In the genomic region with DNA sequence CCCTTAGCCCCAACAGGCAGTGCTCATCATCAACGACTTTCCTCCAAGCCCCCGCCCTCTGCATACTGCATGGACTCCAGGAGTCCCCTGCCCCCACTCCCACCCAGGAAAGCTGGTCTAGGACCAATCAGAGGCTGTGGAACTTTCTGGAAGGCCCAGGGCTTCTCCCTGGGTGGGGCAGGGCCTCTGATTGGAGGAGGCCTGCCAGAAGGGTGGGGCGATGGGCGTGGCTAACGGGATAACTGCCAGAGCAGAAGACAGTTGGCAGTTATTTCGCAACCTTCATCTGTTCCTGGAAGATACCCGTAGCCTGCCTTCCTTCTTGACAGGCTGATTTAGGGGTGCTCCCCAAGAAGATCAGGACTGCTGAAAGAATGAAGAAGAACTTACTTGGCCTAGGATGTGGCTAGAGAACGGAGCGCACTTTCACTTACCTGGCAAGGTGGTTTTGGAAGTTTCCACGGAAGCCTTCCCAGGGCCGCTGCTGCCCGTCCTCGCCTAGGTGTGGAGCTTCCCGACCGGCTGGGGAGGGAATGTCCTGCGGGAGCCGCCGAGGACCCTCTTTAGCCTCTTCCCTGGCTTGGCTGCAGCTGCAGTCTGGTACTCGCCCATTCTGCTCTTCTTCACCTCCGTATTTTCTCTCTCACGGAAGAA, we compare ENCODE assay signal across 30 cellular contexts.
DNase-seq lines count a peak whose midpoint lies in the region; ATAC-seq, FAIRE-seq and TF ChIP-seq lines count a peak whose summit lies in the region.
"Had no signal": no experiment of that assay in that cellular context is flagged by ENCODE, and none has a peak within 500 bp of the region (broad histone marks: within the 10 kb centered on the region; RNA-seq: fewer than 3 reads in every experiment).

No MANE protein-coding gene starts in this region.

- H3K79me2 ChIP-seq in HepG2 (ENCODE audit: insufficient read depth, low read length) (no peaks in the 10 kb centered on the region), GM23248 (ENCODE audit: insufficient read depth) (no peaks in the 10 kb centered on the region)
- H3K79me2 ChIP-seq: parathyroid adenoma had no signal

- DNase-seq in HepG2 (ENCODE audit: low spot score) = no peak
- no peak for DNase-seq in right lobe of liver
- DNase-seq in NB4 (ENCODE audit: low read depth) = peak; percentile 28
- DNase-seq in left colon = no peak
- no peak for DNase-seq in GM23248
- DNase-seq: ACHN; activated CD4-positive, alpha-beta T cell treated with anti-CD3 and anti-CD28 coated beads for 36 hours; activated T-cell treated with anti-CD3 and anti-CD28 coated beads, Interleukin-2, amount 50 U/mL, for 4 hours; CD8-positive, alpha-beta memory T cell; central memory CD4-positive, alpha-beta T cell; cortex of kidney; DMS 273 treated with DMSO at 0.1 percent for 48 hours; effector memory CD4-positive, alpha-beta T cell; foreskin fibroblast; kidney; MM.1S; NCI-H146; NCI-H748 treated with DMSO at 0.1 percent for 48 hours; Peyer's patch; retina; SIG-M5; small intestine; stimulated activated naive CD4-positive, alpha-beta T cell; upper lobe of right lung had no signal

- ATAC-seq in HepG2 = no peak
- no peak for ATAC-seq in right lobe of liver
- peak; percentile 29 for ATAC-seq in esophagus mucosa
- no peak for ATAC-seq in left colon
- no peak for ATAC-seq in GM21381 (IDR thresholded peaks at IDR 0.05; ENCODE audit: unreplicated experiment)
- ATAC-seq: activated CD4-positive, alpha-beta T cell treated with anti-CD3 and anti-CD28 coated beads for 36 hours; activated T-cell treated with anti-CD3 and anti-CD28 coated beads, Interleukin-2, amount 50 U/mL, for 4 hours; GM12878; upper lobe of right lung had no signal

- no peak overlapping the region for H3K27ac ChIP-seq in HepG2 (ENCODE audit: extremely low read length, insufficient read depth, low read length)
- H3K27ac ChIP-seq in right lobe of liver = no peak overlapping the region
- no peak overlapping the region for H3K27ac ChIP-seq in GM23248
- H3K27ac ChIP-seq: parathyroid adenoma, Peyer's patch, suprapubic skin, upper lobe of right lung had no signal

- in situ Hi-C loops in HepG2 (cut with HindIII; ENCODE audit: extremely low pct_ligation_motif_present, low pct_unique_long_range_greater_than_20kb) (no loop called here), GM23248 (cut with MboI) (no loop called here)

- POLR2A ChIA-PET in HepG2 (lab: Yijun Ruan, JAX) = no interaction called here

- H3K4me3 ChIP-seq in HepG2 (replicated peaks in 1 of 3; ENCODE audit: insufficient read depth in 1 of 3, low read depth in 2 of 3, low read length in 3 of 3) = no peak overlapping the region
- no peak overlapping the region for H3K4me3 ChIP-seq in right lobe of liver
- H3K4me3 ChIP-seq in NB4 (ENCODE audit: low read depth, low read length) = no peak overlapping the region
- no peak overlapping the region for H3K4me3 ChIP-seq in GM23248
- H3K4me3 ChIP-seq: GM12878, HAP-1, Peyer's patch, suprapubic skin, upper lobe of right lung had no signal

- H3K27me3 ChIP-seq in HepG2 (ENCODE audit: control insufficient read depth in 1 of 2, insufficient read depth in 2 of 2, low read length in 2 of 2) = no peaks in the 10 kb centered on the region
- H3K27me3 ChIP-seq in right lobe of liver = no peaks in the 10 kb centered on the region
- H3K27me3 ChIP-seq in GM23248 (replicated peaks; ENCODE audit: insufficient read depth) = no peaks in the 10 kb centered on the region
- H3K27me3 ChIP-seq: Peyer's patch, suprapubic skin, upper lobe of right lung had no signal

- H3K9ac ChIP-seq in HepG2 (ENCODE audit: insufficient read depth, low read depth, low read length) (no peak overlapping the region), GM23248 (no peak overlapping the region)
- H3K9ac ChIP-seq: parathyroid adenoma had no signal

- H3K4me1 ChIP-seq in HepG2 (ENCODE audit: insufficient read depth, low read length) (no peaks in the 10 kb centered on the region), right lobe of liver (no peaks in the 10 kb centered on the region), GM23248 (ENCODE audit: insufficient read depth) (no peaks in the 10 kb centered on the region)
- H3K4me1 ChIP-seq: HAP-1, parathyroid adenoma, Peyer's patch, suprapubic skin, upper lobe of right lung had no signal

- no TSS peak for BruUV-seq in HepG2 (replicated peaks; lab: Mats Ljungman, UMichigan)

- no peaks in the 10 kb centered on the region for H3K36me3 ChIP-seq in HepG2 (replicated peaks in 1 of 2; ENCODE audit: control insufficient read depth in 1 of 2, insufficient read depth in 2 of 2, low read length in 2 of 2)
- no peaks in the 10 kb centered on the region for H3K36me3 ChIP-seq in right lobe of liver
- no peaks in the 10 kb centered on the region for H3K36me3 ChIP-seq in GM23248 (ENCODE audit: low read depth)
- H3K36me3 ChIP-seq: HAP-1, Peyer's patch, suprapubic skin, upper lobe of right lung had no signal

- H3K4me2 ChIP-seq in HepG2 (ENCODE audit: low read depth, low read length) (no peak overlapping the region), GM23248 (ENCODE audit: unreplicated experiment) (no peak overlapping the region)

- no peak for FAIRE-seq in HepG2 (lab: Jason Lieb, UNC)
- FAIRE-seq: GM12878, kidney, small intestine had no signal

- H4K20me1 ChIP-seq in HepG2 (ENCODE audit: insufficient read depth, low read length) (no peaks in the 10 kb centered on the region), GM23248 (ENCODE audit: insufficient read depth) (no peaks in the 10 kb centered on the region)

- H3K9me3 ChIP-seq in HepG2 (ENCODE audit: low read length) = no peaks in the 10 kb centered on the region
- no peaks in the 10 kb centered on the region for H3K9me3 ChIP-seq in right lobe of liver
- no peaks in the 10 kb centered on the region for H3K9me3 ChIP-seq in GM23248 (ENCODE audit: low read depth)
- H3K9me3 ChIP-seq: HAP-1, Peyer's patch, suprapubic skin, upper lobe of right lung had no signal

- CTCF ChIA-PET in HepG2 (lab: Yijun Ruan, JAX; ENCODE audit: low intra/inter-chr PET ratio, low total read pairs) = no interaction called here

- intact Hi-C loops in HepG2 (cut with micrococcal nuclease; ENCODE audit: unreplicated experiment) = no loop called here
- intact Hi-C loops in right lobe of liver (cut with DNase I) = no loop called here
- intact Hi-C loops in left colon (cut with DNase I, micrococcal nuclease) = no loop called here

- no peak for TF ChIP-seq CTCF in HepG2 (CRISPR knock-in tag; IDR thresholded peaks at IDR 0.05)
- TF ChIP-seq CTCF in right lobe of liver (IDR thresholded peaks at IDR 0.05) = no peak
- TF ChIP-seq CTCF in NB4 (IDR thresholded peaks at IDR 0.05; ENCODE audit: low read depth, low read length) = no peak

- no peak for TF ChIP-seq RAD21 in HepG2 (CRISPR knock-in tag; IDR thresholded peaks at IDR 0.05)

- WGBS in HepG2 (ENCODE audit: low lambda C conversion rate) = 47% methylated on average over 21 of the region's 21 CpGs
- WGBS in right lobe of liver (ENCODE audit: insufficient coverage, low coverage, low lambda C conversion rate, missing lambda C conversion rate) = 79% methylated on average over 4 of the region's 21 CpGs
- WGBS in GM23248 (ENCODE audit: low coverage in 1 of 2, low lambda C conversion rate in 2 of 2, missing lambda C conversion rate in 2 of 2), 2 experiments = 73 to 78% methylated on average over 19 to 21 of the region's 21 CpGs

- no peaks in the 10 kb centered on the region for H3F3A ChIP-seq in GM23248 (ENCODE audit: insufficient read depth)

- TF ChIP-seq POLR2A in HepG2 (IDR thresholded peaks at IDR 0.05; ENCODE audit: insufficient read depth in 1 of 2, low read depth in 2 of 2, low read length in 2 of 2) (no peak), right lobe of liver (IDR thresholded peaks at IDR 0.05) (no peak), NB4 (IDR thresholded peaks at IDR 0.05; ENCODE audit: extremely low read depth, insufficient read length) (no peak)

- TF ChIP-seq EP300 in HepG2 (IDR thresholded peaks at IDR 0.05; ENCODE audit: low read depth in 2 of 2, low read length in 2 of 2) = no peak
- no peak for TF ChIP-seq EP300 in HepG2 (CRISPR knock-in tag; IDR thresholded peaks at IDR 0.05; ENCODE audit: borderline replicate concordance)

- no peaks in the 10 kb centered on the region for H3K9me2 ChIP-seq in GM23248 (ENCODE audit: insufficient read depth)

- H2AFZ ChIP-seq in HepG2 (ENCODE audit: low read length) (no peak overlapping the region), GM23248 (no peak overlapping the region)
- H2AFZ ChIP-seq: parathyroid adenoma had no signal

TF ChIP-seq in HepG2, 621 proteins besides CTCF, POLR2A, EP300 and RAD21:
- no peak for TF ChIP-seq CREB1 (IDR thresholded peaks at IDR 0.05)
- no peak for TF ChIP-seq CREB1 (CRISPR knock-in tag; IDR thresholded peaks at IDR 0.05)
- TF ChIP-seq CEBPB (IDR thresholded peaks at IDR 0.05; ENCODE audit: borderline replicate concordance, low read depth, low read length) = peak; percentile 63; the same call in 1 of the 2 replicates
TF ChIP-seq in HepG2: peak in this region for 1.
